Comparison of ENCODE assay signal across 9 cellular contexts in genomic region chr20:56249244-56249955, GRCh38. TPM values are rescaled to one million over a fixed set of nuclear protein-coding genes. Genes with fewer than 3 reads are reported as not detected.
DNase-seq lines count a peak whose midpoint lies in the region; ATAC-seq and TF ChIP-seq lines count a peak whose summit lies in the region.
"Had no signal": no experiment of that assay in that cellular context is flagged by ENCODE, and none has a peak within 500 bp of the region (broad histone marks: within the 10 kb centered on the region; RNA-seq: fewer than 3 reads in every experiment).

No MANE protein-coding gene starts in this region.

- H4K20me1 ChIP-seq in DOHH2 (ENCODE audit: control insufficient read depth, insufficient read depth, low read depth, low read length) (no peaks in the 10 kb centered on the region), OCI-LY7 (ENCODE audit: insufficient read depth, low read length) (no peaks in the 10 kb centered on the region)

- BruUV-seq in OCI-LY7 (replicated peaks; lab: Mats Ljungman, UMichigan) = no TSS peak

- H3K36me3 ChIP-seq in DOHH2 (ENCODE audit: control insufficient read depth, low read length) (no peaks in the 10 kb centered on the region), OCI-LY7 (ENCODE audit: insufficient read depth, low read length) (no peaks in the 10 kb centered on the region), tibial artery (no peaks in the 10 kb centered on the region)

- TF ChIP-seq CTCF in DOHH2 (IDR thresholded peaks at IDR 0.05; ENCODE audit: low read depth, low read length, poor library complexity, severe bottlenecking) (peak; percentile 73), OCI-LY7 (conservative IDR thresholded peaks at IDR 0.05; ENCODE audit: low read length) (peak; percentile 74), fibroblast of mammary gland (conservative IDR thresholded peaks at IDR 0.05; ENCODE audit: control insufficient read depth, insufficient read depth, low read depth, low read length) (peak; percentile 31), tibial artery (IDR thresholded peaks at IDR 0.05) (peak; percentile 10 to 18)

- H3K9me3 ChIP-seq in DOHH2 (ENCODE audit: control insufficient read depth, insufficient read depth, low read length) = no peaks in the 10 kb centered on the region
- no peaks in the 10 kb centered on the region for H3K9me3 ChIP-seq in OCI-LY7 (ENCODE audit: low read length)
- no peaks in the 10 kb centered on the region for H3K9me3 ChIP-seq in tibial artery

- H3K4me2 ChIP-seq in DOHH2 (ENCODE audit: low read length) = no peak overlapping the region
- H3K4me2 ChIP-seq in OCI-LY7 (ENCODE audit: low read length) = no peak overlapping the region

- no peaks in the 10 kb centered on the region for H3K9me2 ChIP-seq in DOHH2 (replicated peaks; ENCODE audit: control insufficient read depth, low read length)
- H3K9me2 ChIP-seq in OCI-LY7 (ENCODE audit: insufficient read depth, low read length) = no peaks in the 10 kb centered on the region

- POLR2A ChIA-PET in OCI-LY7 (lab: Charles Lee) = no interaction called here

- intact Hi-C loops in OCI-LY7 (cut with micrococcal nuclease; ENCODE audit: unreplicated experiment) = loop anchor here (5.0 kb wide), 1 partner anchor 93 kb away; no protein-coding TSS in a partner anchor
- intact Hi-C loops in tibial artery (cut with DNase I; ENCODE audit: low total_unique reads) = no loop called here

- no peaks in the 10 kb centered on the region for H3K27me3 ChIP-seq in DOHH2 (ENCODE audit: control insufficient read depth, low read length)
- H3K27me3 ChIP-seq in tibial artery = peaks cover 0 to 24% of the 10 kb centered on the region in 2 donors

- ATAC-seq in GM21619 (IDR thresholded peaks at IDR 0.05; ENCODE audit: unreplicated experiment) = peak; percentile 67

- no peaks in the 10 kb centered on the region for H3K79me2 ChIP-seq in DOHH2 (ENCODE audit: control insufficient read depth, low read length)
- H3K79me2 ChIP-seq in OCI-LY7 (ENCODE audit: insufficient read depth, low read depth, low read length) = no peaks in the 10 kb centered on the region

- H3K27ac ChIP-seq in DOHH2 (ENCODE audit: low read depth, low read length) (no peak overlapping the region), OCI-LY7 (ENCODE audit: low read depth, low read length, poor library complexity, severe bottlenecking) (no peak overlapping the region), tibial artery (no peak overlapping the region)

- no peaks in the 10 kb centered on the region for H3K4me1 ChIP-seq in DOHH2 (ENCODE audit: control insufficient read depth, low read length)
- no peaks in the 10 kb centered on the region for H3K4me1 ChIP-seq in OCI-LY7 (ENCODE audit: insufficient read depth, low read length, poor library complexity, severe bottlenecking)
- H3K4me1 ChIP-seq in tibial artery = no peaks in the 10 kb centered on the region

- no peak overlapping the region for H2AFZ ChIP-seq in OCI-LY7 (ENCODE audit: low read length)

- DNase-seq in OCI-LY7 (ENCODE audit: low spot score) = peak; percentile 27
- DNase-seq in fibroblast of mammary gland (ENCODE audit: low read depth) = peak; percentile 13
- no peak for DNase-seq in tibial artery
- DNase-seq in mucosa of gallbladder (ENCODE audit: low spot score) = no peak
- no peak for DNase-seq in pons (ENCODE audit: low spot score)
- DNase-seq in T-helper 9 cell = no peak

- no peaks in the 10 kb centered on the region for H3F3A ChIP-seq in DOHH2 (ENCODE audit: control insufficient read depth, insufficient read depth)

- CTCF ChIA-PET in OCI-LY7 (lab: Charles Lee; ENCODE audit: unreplicated experiment) = no interaction called here

- H3K4me3 ChIP-seq in DOHH2 (ENCODE audit: low read length) = no peak overlapping the region
- H3K4me3 ChIP-seq in OCI-LY7 (ENCODE audit: low read depth, low read length, poor library complexity, severe bottlenecking) = no peak overlapping the region
- H3K4me3 ChIP-seq in fibroblast of mammary gland (ENCODE audit: control insufficient read depth, low read depth, low read length) = no peak overlapping the region
- no peak overlapping the region for H3K4me3 ChIP-seq in tibial artery
- H3K4me3 ChIP-seq: lung had no signal

RNA-seq across cellular contexts. Expression of gene MC3R, which starts 0.9 kb away (rescaled TPM):
- not detected in 2 replicates for total RNA-seq in OCI-LY7 (2014; rRNA removed; shearing (Covaris generic))
- total RNA-seq in OCI-LY7 (2022) (not detected in 2 replicates), mucosa of gallbladder (not detected)
- total RNA-seq: lung had no signal

Comparison
In these comparisons a context has a peak if more than half of its experiments do, and no peak if none do; other contexts are left out.
1. CTCF ChIP-seq: peak in every context shown above with its lines; median percentile 74 in OCI-LY7; 73 in DOHH2; 31 in fibroblast of mammary gland; 14 in tibial artery.
2. DNase-seq: peak in OCI-LY7 (single experiment) and fibroblast of mammary gland (single experiment); none in tibial artery (0 of 2), mucosa of gallbladder (single experiment), pons (single experiment) and T-helper 9 cell (single experiment).